18 cellular contexts compared by ENCODE assay signal in genomic region chr1:212713465-212714136, GRCh38. TPM values are rescaled to one million over a fixed set of nuclear protein-coding genes. Genes with fewer than 3 reads are reported as not detected.
DNase-seq lines count a peak whose midpoint lies in the region; ATAC-seq, FAIRE-seq and TF ChIP-seq lines count a peak whose summit lies in the region.
"Had no signal": no experiment of that assay in that cellular context is flagged by ENCODE, and none has a peak within 500 bp of the region (broad histone marks: within the 10 kb centered on the region; RNA-seq: fewer than 3 reads in every experiment).

No MANE protein-coding gene starts in this region.

- no peak overlapping the region for H3K14ac ChIP-seq in H1 (ENCODE audit: insufficient read length)

- H4K20me1 ChIP-seq in H1 (replicated peaks in 1 of 2; ENCODE audit: control insufficient read depth in 1 of 2, insufficient read depth in 2 of 2, low read length in 2 of 2): no peaks in the 10 kb centered on the region

- DNase-seq in activated CD8-positive, alpha-beta memory T cell treated with anti-CD3 and anti-CD28 coated beads, Interleukin-2, amount 10 ng/mL, durations not matched to agents 7 days and 5 days: peak; percentile 40
- no peak for DNase-seq in activated CD8-positive, alpha-beta memory T cell treated with anti-CD3 and anti-CD28 coated beads, Interleukin-2, amount 50 U/mL, for 4 hours
- no peak for DNase-seq in GM12892 (ENCODE audit: insufficient read length)
- DNase-seq in T-helper 17 cell: no peak
- DNase-seq in H1 (ENCODE audit: low read depth in 1 of 2, low spot score in 2 of 2): no peak
- no peak for DNase-seq in NCI-H2196 (lab: John Stamatoyannopoulos, UW; ENCODE audit: unreplicated experiment)
- no peak for DNase-seq in occipital lobe (lab: John Stamatoyannopoulos, UW)
- DNase-seq in DMS114 treated with DMSO at 0.1 percent for 48 hours (lab: John Stamatoyannopoulos, UW; ENCODE audit: unreplicated experiment): no peak
- DNase-seq: ACHN; C1 segment of cervical spinal cord; CD8-positive, alpha-beta memory T cell; HCEC 1CT; MM.1S; NCI-H1092; NCI-H1436 treated with DMSO at 0.1 percent for 48 hours; NCI-H2029; NCI-H526; PC-3 had no signal

- no peak overlapping the region for H3K18ac ChIP-seq in H1 (ENCODE audit: extremely low read depth, low read length)

- H3K9me3 ChIP-seq in T-helper 17 cell (ENCODE audit: control insufficient read depth, low read length, poor library complexity, severe bottlenecking) (no peaks in the 10 kb centered on the region), H1 (ENCODE audit: insufficient read depth in 2 of 2, low read depth in 1 of 2, low read length in 1 of 2) (no peaks in the 10 kb centered on the region; a peak in 1 of 4 replicates)

- no peak overlapping the region for H4K91ac ChIP-seq in H1 (replicated peaks; ENCODE audit: insufficient read length, low read length)

- TF ChIP-seq EP300 in H1 (IDR thresholded peaks at IDR 0.05; ENCODE audit: borderline replicate concordance in 1 of 2, low read depth in 2 of 2, low read length in 2 of 2): no peak

- no peak overlapping the region for H4K8ac ChIP-seq in H1 (ENCODE audit: extremely low read depth, insufficient read depth, low read length)

- no peak overlapping the region for H3K4me3 ChIP-seq in H1 (ENCODE audit: extremely low read depth in 1 of 4, insufficient read depth in 2 of 4, low read depth in 3 of 4, low read length in 4 of 4)

- ATAC-seq in activated CD8-positive, alpha-beta memory T cell treated with anti-CD3 and anti-CD28 coated beads, Interleukin-2, amount 10 ng/mL, durations not matched to agents 7 days and 5 days: no peak
- ATAC-seq in T-helper 17 cell: no peak

- H2AK5ac ChIP-seq in H1 (ENCODE audit: low read depth, low read length): no peak overlapping the region

- H3K27me3 ChIP-seq in H1 (replicated peaks in 1 of 4; ENCODE audit: control insufficient read depth in 3 of 4, extremely low read depth in 1 of 4, insufficient read depth in 3 of 4, low read length in 3 of 4): no peaks in the 10 kb centered on the region

- TF ChIP-seq RAD21 in H1 (IDR thresholded peaks at IDR 0.05 in 1 of 2, conservative IDR thresholded peaks at IDR 0.05 in 1 of 2; ENCODE audit: low read depth in 2 of 2, low read length in 2 of 2): no peak

- no peak overlapping the region for H4K5ac ChIP-seq in H1 (ENCODE audit: insufficient read length, low read depth, low read length)

- H2BK15ac ChIP-seq in H1 (ENCODE audit: low read length): no peak overlapping the region

- H3K27ac ChIP-seq in H1 (ENCODE audit: low read depth, low read length): no peak overlapping the region

- no peaks in the 10 kb centered on the region for H3K4me1 ChIP-seq in H1 (replicated peaks in 1 of 4; ENCODE audit: control insufficient read depth in 3 of 4, insufficient read depth in 4 of 4, low read length in 3 of 4)

- no peak for TF ChIP-seq CTCF in H1 (IDR thresholded peaks at IDR 0.05; ENCODE audit: control extremely low read depth in 1 of 3, insufficient read depth in 1 of 3, low read depth in 1 of 3, low read length in 3 of 3)

- no peak overlapping the region for H3K4me3 Mint-ChIP-seq in activated CD8-positive, alpha-beta memory T cell treated with anti-CD3 and anti-CD28 coated beads, Interleukin-2, amount 10 ng/mL, durations not matched to agents 7 days and 5 days
- H3K4me3 Mint-ChIP-seq in T-helper 17 cell: no peak overlapping the region
- H3K4me3 Mint-ChIP-seq: CD8-positive, alpha-beta memory T cell had no signal

- H2BK20ac ChIP-seq in H1 (ENCODE audit: low read length): no peak overlapping the region

- H3K36me3 Mint-ChIP-seq in activated CD8-positive, alpha-beta memory T cell treated with anti-CD3 and anti-CD28 coated beads, Interleukin-2, amount 10 ng/mL, durations not matched to agents 7 days and 5 days: peaks cover 3% of the 10 kb centered on the region
- no peaks in the 10 kb centered on the region for H3K36me3 Mint-ChIP-seq in T-helper 17 cell (ENCODE audit: low read depth)
- H3K36me3 Mint-ChIP-seq: CD8-positive, alpha-beta memory T cell had no signal

- no peaks in the 10 kb centered on the region for H3K36me3 ChIP-seq in H1 (ENCODE audit: control insufficient read depth in 2 of 4, insufficient read depth in 4 of 4, low read length in 3 of 4)

- no peak overlapping the region for H2BK12ac ChIP-seq in H1 (ENCODE audit: low read depth, low read length)

- H2BK5ac ChIP-seq in H1 (ENCODE audit: low read depth, low read length): no peak overlapping the region

- H3K9me3 Mint-ChIP-seq in activated CD8-positive, alpha-beta memory T cell treated with anti-CD3 and anti-CD28 coated beads, Interleukin-2, amount 10 ng/mL, durations not matched to agents 7 days and 5 days (ENCODE audit: low read depth): no peaks in the 10 kb centered on the region
- H3K9me3 Mint-ChIP-seq: CD8-positive, alpha-beta memory T cell had no signal

- no peak overlapping the region for H3K56ac ChIP-seq in H1 (replicated peaks; ENCODE audit: insufficient read length, low read depth, low read length)

- POLR2A ChIA-PET in H1 (lab: Charles Lee; ENCODE audit: partially characterized antibody): no interaction called here

- FAIRE-seq in GM12892 (lab: Jason Lieb, UNC) (peak; percentile 40), H1 (lab: Jason Lieb, UNC) (no peak)

- peaks cover 56% of the 10 kb centered on the region for H3K4me1 Mint-ChIP-seq in activated CD8-positive, alpha-beta memory T cell treated with anti-CD3 and anti-CD28 coated beads, Interleukin-2, amount 10 ng/mL, durations not matched to agents 7 days and 5 days
- peaks cover 2% of the 10 kb centered on the region for H3K4me1 Mint-ChIP-seq in T-helper 17 cell
- H3K4me1 Mint-ChIP-seq: CD8-positive, alpha-beta memory T cell had no signal

- WGBS in H1 (ENCODE audit: extremely low coverage in 1 of 2, insufficient coverage in 1 of 2, insufficient read length in 1 of 2, insufficient replicate concordance in 2 of 2, low coverage in 1 of 2, low lambda C conversion rate in 2 of 2, missing lambda C conversion rate in 1 of 2), 2 experiments: 91% methylated on average over 5 of the region's 5 CpGs; no CpG with 5 or more reads in 1 of the 2 experiments

- peak overlapping the region; percentile 78 for H3K27ac Mint-ChIP-seq in activated CD8-positive, alpha-beta memory T cell treated with anti-CD3 and anti-CD28 coated beads, Interleukin-2, amount 10 ng/mL, durations not matched to agents 7 days and 5 days
- peak overlapping the region; percentile 34 for H3K27ac Mint-ChIP-seq in T-helper 17 cell
- H3K27ac Mint-ChIP-seq: CD8-positive, alpha-beta memory T cell had no signal

- H3K27me3 Mint-ChIP-seq in activated CD8-positive, alpha-beta memory T cell treated with anti-CD3 and anti-CD28 coated beads, Interleukin-2, amount 10 ng/mL, durations not matched to agents 7 days and 5 days: no peaks in the 10 kb centered on the region
- H3K27me3 Mint-ChIP-seq in T-helper 17 cell: peaks cover 12% of the 10 kb centered on the region

- H3K4ac ChIP-seq in H1 (replicated peaks; ENCODE audit: insufficient read length, low read depth, low read length): no peak overlapping the region

- CTCF ChIA-PET in activated CD8-positive, alpha-beta memory T cell treated with anti-CD3 and anti-CD28 coated beads, Interleukin-2, amount 10 ng/mL, durations not matched to agents 7 days and 5 days (lab: Charles Lee): interaction anchor here (1.3 to 1.5 kb wide), 2 partner anchors 17 to 21 kb away, joined by 3 read pairs; no protein-coding TSS in a partner anchor
- CTCF ChIA-PET in H1 (lab: Charles Lee; ENCODE audit: partially characterized antibody): interaction anchor here (1.3 to 2.2 kb wide), 2 partner anchors 12 to 48 kb away, joined by 3 to 6 read pairs; no protein-coding TSS in a partner anchor

- no peak overlapping the region for H2BK120ac ChIP-seq in H1 (replicated peaks; ENCODE audit: low read depth, low read length)

- H3K23ac ChIP-seq in H1 (ENCODE audit: insufficient read length): no peak overlapping the region

- no peak overlapping the region for H3K9ac ChIP-seq in H1 (replicated peaks in 1 of 4; ENCODE audit: extremely low read depth in 1 of 4, low read depth in 3 of 4, low read length in 3 of 4)

- H3K79me1 ChIP-seq in H1 (ENCODE audit: low read depth, low read length): no peaks in the 10 kb centered on the region

- TF ChIP-seq POLR2A in GM12892 (IDR thresholded peaks at IDR 0.05; ENCODE audit: low read depth, low read length) (no peak), H1 (IDR thresholded peaks at IDR 0.05; ENCODE audit: control extremely low read depth in 1 of 2, low read depth in 2 of 2, low read length in 2 of 2) (no peak)

- H3K23me2 ChIP-seq in H1 (ENCODE audit: low read depth, low read length): no peaks in the 10 kb centered on the region

- H3K4me2 ChIP-seq in H1 (ENCODE audit: insufficient read depth in 1 of 2, low read depth in 2 of 2, low read length in 2 of 2): no peak overlapping the region

- H2AFZ ChIP-seq in H1 (ENCODE audit: low read length): no peak overlapping the region

- no peaks in the 10 kb centered on the region for H3K79me2 ChIP-seq in H1 (ENCODE audit: control insufficient read depth in 1 of 2, insufficient read depth in 2 of 2, low read length in 2 of 2)

TF ChIP-seq in H1, 55 proteins besides CTCF, POLR2A, EP300 and RAD21 (continues in another document):
- peak; percentile 61; the same call in 1 of the 2 replicates for TF ChIP-seq KDM1A (IDR thresholded peaks at IDR 0.05; ENCODE audit: borderline replicate concordance, low read length)
- TF ChIP-seq CEBPB (IDR thresholded peaks at IDR 0.05; ENCODE audit: low read depth, low read length): no peak
- no peak for TF ChIP-seq SAP30 (IDR thresholded peaks at IDR 0.05; ENCODE audit: insufficient read depth, insufficient replicate concordance, low read length)
- no peak for TF ChIP-seq ZNF274 (IDR thresholded peaks at IDR 0.05; ENCODE audit: borderline replicate concordance, extremely low read depth, low read length)
- TF ChIP-seq SP2 (IDR thresholded peaks at IDR 0.05; ENCODE audit: low read length): no peak
- TF ChIP-seq, protein P1, sequence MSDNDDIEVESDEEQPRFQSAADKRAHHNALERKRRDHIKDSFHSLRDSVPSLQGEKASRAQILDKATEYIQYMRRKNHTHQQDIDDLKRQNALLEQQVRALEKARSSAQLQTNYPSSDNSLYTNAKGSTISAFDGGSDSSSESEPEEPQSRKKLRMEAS (IDR thresholded peaks at IDR 0.05): no peak

RNA-seq across cellular contexts. Expression of gene BATF3, which starts 14.0 kb away (rescaled TPM):
- total RNA-seq in activated CD8-positive, alpha-beta memory T cell treated with anti-CD3 and anti-CD28 coated beads, Interleukin-2, amount 10 ng/mL, durations not matched to agents 7 days and 5 days: 100 to 1,000 TPM; 109 to 130 TPM
- polyA plus RNA-seq in GM12892 (2012; ENCODE audit: missing spikeins): 12.8 TPM
- total RNA-seq in T-helper 17 cell (under 1 TPM; 0.20 to 0.34 TPM), occipital lobe (8.0 TPM)
- 6.3 and 7.3 TPM in 2 replicates for total RNA-seq in H1 (2021; fragmentation: NEBNext Ultra II Directional; extraction: Animal tissue kit (Norgen Biotek cat#: 25700))
- 6.3 and 6.6 TPM in 2 replicates for polyA plus RNA-seq in H1 (2011; rRNA removed)
- polyA plus RNA-seq in H1 (2011; cell fraction: cytosol; rRNA removed): 3.3 TPM
- 2.7 TPM for polyA plus RNA-seq in H1 (2011; cell fraction: nucleus; rRNA removed)
- polyA plus RNA-seq in H1 (2012, experiment 1 of 2): 0.98 to 5.7 TPM (median 3.4 TPM) in 4 replicates
- 5.9 TPM for polyA plus RNA-seq in H1 (2012, experiment 2 of 2)
- 6.0 TPM for polyA plus RNA-seq in H1 (2013, experiment 1 of 2)
- 6.4 TPM for polyA plus RNA-seq in H1 (2013, experiment 2 of 2)
- polyA minus RNA-seq in H1 (2011; rRNA and poly(A)+ RNA removed): 0.56 and 0.98 TPM in 2 replicates
- not detected for polyA minus RNA-seq in H1 (2011; cell fraction: cytosol; rRNA and poly(A)+ RNA removed)
- polyA minus RNA-seq in H1 (2011; cell fraction: nucleus; rRNA and poly(A)+ RNA removed): 2.1 TPM

Comparison
In these comparisons a context has a peak if more than half of its experiments do, and no peak if none do; other contexts are left out.
1. RNA of gene BATF3, which starts 14.0 kb away (total RNA-seq): 109 to 130 TPM in activated CD8-positive, alpha-beta memory T cell treated with anti-CD3 and anti-CD28 coated beads, Interleukin-2, amount 10 ng/mL, durations not matched to agents 7 days and 5 days; 8.0 TPM in occipital lobe (single experiment), 6.3 to 7.3 TPM in H1 and 0.20 to 0.34 TPM in T-helper 17 cell; every median in the first group is over 10 times any median in the second.